8 cellular contexts compared by ENCODE assay signal in the genomic region with DNA sequence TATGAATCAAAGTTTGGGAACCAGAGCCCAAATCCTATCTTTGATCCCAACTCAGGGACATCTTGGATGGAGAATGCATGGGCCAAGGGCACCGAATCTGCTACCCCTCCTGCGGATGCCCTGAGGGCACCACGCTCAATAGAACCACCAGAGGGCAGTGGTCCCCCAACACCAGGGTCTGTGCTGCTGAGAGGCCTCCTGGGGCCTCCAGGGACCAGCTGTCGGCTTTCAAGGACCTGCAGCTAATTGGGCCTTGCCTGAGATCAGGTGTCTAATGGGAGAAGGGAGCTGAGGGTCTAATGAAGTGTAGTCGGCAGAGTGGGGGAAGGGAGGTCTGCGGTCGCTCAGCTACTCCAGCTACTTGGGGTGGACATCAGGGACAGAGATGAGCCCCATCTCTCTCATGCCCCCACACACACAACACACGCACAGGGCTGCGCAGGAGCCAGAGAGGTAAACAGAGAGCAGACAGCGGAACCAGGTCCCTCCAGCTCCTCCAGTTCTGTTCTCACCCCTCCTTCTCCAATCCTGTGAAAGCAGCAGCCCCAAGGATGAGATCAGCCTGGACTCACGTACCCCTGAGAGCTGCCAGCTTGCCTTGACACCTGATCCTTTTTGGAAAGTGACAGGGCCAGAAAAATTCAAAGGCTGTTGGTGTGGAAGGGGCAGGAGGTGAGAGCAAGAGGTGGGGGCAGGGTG. TPM values are rescaled to one million over a fixed set of nuclear protein-coding genes. Genes with fewer than 3 reads are reported as not detected.
DNase-seq lines count a peak whose midpoint lies in the region; ATAC-seq and TF ChIP-seq lines count a peak whose summit lies in the region.

No MANE protein-coding gene starts in this region.

- intact Hi-C loops in lower lobe of right lung (cut with DNase I): loop anchor here (5.0 kb wide), 1 partner anchor 56 kb away; no protein-coding TSS in a partner anchor

- DNase-seq in NCI-H526 (lab: John Stamatoyannopoulos, UW) (peak; percentile 73 to 83), dermis blood vessel endothelial cell (peak; percentile 84), lower lobe of right lung (peak; percentile 76)
- peak; percentile 76 to 82 for DNase-seq in activated CD4-positive, alpha-beta T cell treated with anti-CD3 and anti-CD28 coated beads, Interleukin-2, amount 50 U/mL, for 48 hours
- DNase-seq in stimulated activated CD8-positive, alpha-beta memory T cell treated with anti-CD3 and anti-CD28 coated beads, Interleukin-12 subunit alpha, Interleukin-12 subunit beta, amount 100 ng/mL, for 4 hours (ENCODE audit: low read depth): peak; percentile 49

- H3K4me3 ChIP-seq in lower lobe of right lung: no peak overlapping the region

- no peaks in the 10 kb centered on the region for H3K9me3 ChIP-seq in lower lobe of right lung

- peaks cover 44% of the 10 kb centered on the region for H3K4me1 ChIP-seq in lower lobe of right lung

- TF ChIP-seq CTCF in GM12873 (IDR thresholded peaks at IDR 0.05; ENCODE audit: insufficient read depth, low read depth, low read length, missing control alignments) (peak; percentile 85), lower lobe of right lung (IDR thresholded peaks at IDR 0.05) (peak; percentile 85)

- peaks cover 66% of the 10 kb centered on the region for H3K36me3 ChIP-seq in lower lobe of right lung

- no peak overlapping the region for H3K27ac ChIP-seq in lower lobe of right lung

- ATAC-seq in HG03457 (IDR thresholded peaks at IDR 0.05; ENCODE audit: unreplicated experiment) (peak; percentile 53), lower lobe of right lung (peak; percentile 73 to 77), HG03442 (IDR thresholded peaks at IDR 0.05; ENCODE audit: unreplicated experiment) (no peak)

- no peaks in the 10 kb centered on the region for H3K27me3 ChIP-seq in lower lobe of right lung (ENCODE audit: low read depth)

RNA-seq across cellular contexts. Expression of a gene that starts 34.9 kb away (rescaled TPM):
- total RNA-seq in dermis blood vessel endothelial cell (28.2 and 37.0 TPM in 2 replicates), lower lobe of right lung (45.3 TPM)

RNA-seq across cellular contexts. Expression of a gene that starts 48.0 kb away (rescaled TPM):
- total RNA-seq in dermis blood vessel endothelial cell (29.3 and 37.3 TPM in 2 replicates), lower lobe of right lung (50.5 TPM)
